Comparison of ENCODE assay signal across 1 cellular context in the genomic region with DNA sequence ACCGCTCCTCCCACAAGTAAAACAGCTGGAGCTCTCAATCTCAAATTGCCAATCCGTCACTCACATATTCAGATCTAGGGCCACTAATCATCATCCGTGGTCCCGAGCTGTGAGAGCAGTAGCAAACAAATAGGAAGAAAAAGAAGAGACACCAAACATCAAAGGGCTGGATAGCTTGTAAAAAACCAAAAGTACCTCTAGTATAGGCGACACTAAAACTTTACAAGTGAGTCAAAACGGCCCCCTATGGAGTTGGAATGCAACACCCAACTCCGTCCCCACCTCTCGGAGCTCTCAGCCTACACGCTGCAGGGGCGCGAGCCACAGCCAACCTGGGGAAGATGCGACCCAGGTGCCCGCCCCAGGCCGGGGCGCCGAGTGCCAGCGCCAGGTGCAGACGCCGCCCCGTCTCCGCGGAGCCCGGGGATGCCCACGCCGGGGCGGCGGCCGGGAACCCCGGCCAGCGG.
TF ChIP-seq lines count a peak whose summit lies in the region.

No MANE protein-coding gene starts in this region.

TF ChIP-seq in IMR-90, 13 proteins besides CTCF, POLR2A, EP300 and RAD21 (continued from another document):
- no peak for TF ChIP-seq MAFK (IDR thresholded peaks at IDR 0.05; ENCODE audit: low read depth, low read length)
- no peak for TF ChIP-seq BHLHE40 (IDR thresholded peaks at IDR 0.05; ENCODE audit: low read depth, low read length)
- TF ChIP-seq FOS (IDR thresholded peaks at IDR 0.05; ENCODE audit: low read depth, low read length), result no peak
- no peak for TF ChIP-seq NFE2L2 (IDR thresholded peaks at IDR 0.05; ENCODE audit: low read depth, low read length)
- TF ChIP-seq, protein P1, sequence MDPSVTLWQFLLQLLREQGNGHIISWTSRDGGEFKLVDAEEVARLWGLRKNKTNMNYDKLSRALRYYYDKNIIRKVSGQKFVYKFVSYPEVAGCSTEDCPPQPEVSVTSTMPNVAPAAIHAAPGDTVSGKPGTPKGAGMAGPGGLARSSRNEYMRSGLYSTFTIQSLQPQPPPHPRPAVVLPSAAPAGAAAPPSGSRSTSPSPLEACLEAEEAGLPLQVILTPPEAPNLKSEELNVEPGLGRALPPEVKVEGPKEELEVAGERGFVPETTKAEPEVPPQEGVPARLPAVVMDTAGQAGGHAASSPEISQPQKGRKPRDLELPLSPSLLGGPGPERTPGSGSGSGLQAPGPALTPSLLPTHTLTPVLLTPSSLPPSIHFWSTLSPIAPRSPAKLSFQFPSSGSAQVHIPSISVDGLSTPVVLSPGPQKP (IDR thresholded peaks at IDR 0.05; ENCODE audit: borderline replicate concordance, low read depth, low read length), result no peak
